17 cellular contexts compared by ENCODE assay signal in the genomic region with DNA sequence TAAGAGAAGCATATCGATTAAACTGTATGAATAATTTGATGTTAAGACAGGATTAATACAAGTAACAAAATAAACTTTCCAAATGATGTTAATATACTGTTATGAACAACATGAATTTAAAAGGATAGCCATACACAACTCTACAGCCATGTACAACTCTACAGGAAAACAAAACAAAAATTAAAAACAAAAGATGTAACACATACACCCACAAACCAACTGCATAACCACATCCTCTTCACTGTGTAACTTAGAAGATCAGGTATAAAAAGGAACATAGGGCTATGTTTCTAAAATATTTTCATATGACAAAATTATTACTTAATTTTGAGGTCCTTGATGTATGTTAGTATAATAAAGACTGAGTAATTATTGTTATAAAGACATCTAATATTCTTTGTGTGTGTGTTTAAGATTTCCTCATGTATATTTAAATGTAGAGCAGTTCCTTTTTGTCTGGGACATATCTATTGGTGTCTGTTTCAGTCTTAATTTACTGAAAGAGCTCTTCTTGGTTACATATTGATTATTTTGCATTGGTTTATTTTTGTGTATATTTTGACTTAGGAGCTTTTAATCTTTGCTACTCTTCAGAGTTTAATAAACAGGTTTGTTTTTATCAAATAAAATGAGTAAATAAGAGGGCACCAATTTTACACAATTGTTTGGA.
A peak's percentile ranks its signal among the peaks of the same experiment; 100 is the strongest.
DNase-seq lines count a peak whose midpoint lies in the region; ATAC-seq and TF ChIP-seq lines count a peak whose summit lies in the region.
"Had no signal": no experiment of that assay in that cellular context is flagged by ENCODE, and none has a peak within 500 bp of the region (broad histone marks: within the 10 kb centered on the region; RNA-seq: fewer than 3 reads in every experiment).

No MANE protein-coding gene starts in this region.

- TF ChIP-seq POLR2A in tibial nerve (IDR thresholded peaks at IDR 0.05) = no peak

- CTCF ChIA-PET in activated CD8-positive, alpha-beta memory T cell treated with anti-CD3 and anti-CD28 coated beads, Interleukin-2, amount 10 ng/mL, durations not matched to agents 7 days and 5 days (lab: Charles Lee) = no interaction called here

- WGBS in tibial nerve, 2 donors = 84 to 88% methylated on average over 1 of the region's 1 CpG
- WGBS in psoas muscle, 3 donors = 67 to 68% (median 68%) methylated on average over 1 of the region's 1 CpG

- no peak overlapping the region for H3K4me3 ChIP-seq in tibial nerve
- no peak overlapping the region for H3K4me3 ChIP-seq in psoas muscle
- H3K4me3 ChIP-seq: BLaER1 treated with 17β-estradiol and CSF1 and Interleukin-3, amounts not matched to agents 10 nM and 100 nM had no signal

- H3K27ac Mint-ChIP-seq in activated CD8-positive, alpha-beta memory T cell treated with anti-CD3 and anti-CD28 coated beads, Interleukin-2, amount 10 ng/mL, durations not matched to agents 7 days and 5 days = peak overlapping the region; percentile 75
- no peak overlapping the region for H3K27ac Mint-ChIP-seq in central memory CD8-positive, alpha-beta T cell (ENCODE audit: low read depth)
- H3K27ac Mint-ChIP-seq: H9, IgD-negative memory B cell had no signal

- no peak for DNase-seq in activated CD8-positive, alpha-beta memory T cell treated with anti-CD3 and anti-CD28 coated beads, Interleukin-2, amount 10 ng/mL, durations not matched to agents 7 days and 5 days
- DNase-seq in activated CD8-positive, alpha-beta memory T cell treated with anti-CD3 and anti-CD28 coated beads for 24 hours = no peak
- DNase-seq in central memory CD8-positive, alpha-beta T cell (ENCODE audit: low spot score in 2 of 2) = no peak
- no peak for DNase-seq in tibial nerve (ENCODE audit: low spot score in 2 of 2)
- DNase-seq in psoas muscle = no peak
- DNase-seq: H9, NCI-H1436 treated with DMSO at 0.1 percent for 48 hours, NCI-H2029 treated with DMSO at 0.1 percent for 48 hours, NCI-H2171 treated with DMSO at 0.1 percent for 48 hours, NCI-H446 treated with DMSO at 0.1 percent for 48 hours, OCI-M1, SHP77 treated with DMSO at 0.1 percent for 48 hours had no signal

- H3K9me3 ChIP-seq in tibial nerve (peaks cover 0 to 2% (median 0%) of the 10 kb centered on the region in 4 donors), psoas muscle (no peaks in the 10 kb centered on the region)
- H3K9me3 ChIP-seq: BLaER1 treated with 17β-estradiol and CSF1 and Interleukin-3, amounts not matched to agents 10 nM and 100 nM had no signal

- peaks cover 9% of the 10 kb centered on the region for H3K4me1 Mint-ChIP-seq in activated CD8-positive, alpha-beta memory T cell treated with anti-CD3 and anti-CD28 coated beads, Interleukin-2, amount 10 ng/mL, durations not matched to agents 7 days and 5 days
- no peaks in the 10 kb centered on the region for H3K4me1 Mint-ChIP-seq in central memory CD8-positive, alpha-beta T cell
- H3K4me1 Mint-ChIP-seq: IgD-negative memory B cell had no signal

- ATAC-seq in activated CD8-positive, alpha-beta memory T cell treated with anti-CD3 and anti-CD28 coated beads, Interleukin-2, amount 10 ng/mL, durations not matched to agents 7 days and 5 days = peak; percentile 70
- peak; percentile 44 for ATAC-seq in HG03432 (IDR thresholded peaks at IDR 0.05; ENCODE audit: unreplicated experiment)
- peak; percentile 91 for ATAC-seq in central memory CD8-positive, alpha-beta T cell (replicated peaks; ENCODE audit: extremely low read depth, poor library complexity, severe bottlenecking)
- no peak for ATAC-seq in GM19328 (IDR thresholded peaks at IDR 0.05; ENCODE audit: unreplicated experiment)
- no peak for ATAC-seq in psoas muscle

- no peak overlapping the region for H3K4me3 Mint-ChIP-seq in activated CD8-positive, alpha-beta memory T cell treated with anti-CD3 and anti-CD28 coated beads, Interleukin-2, amount 10 ng/mL, durations not matched to agents 7 days and 5 days
- H3K4me3 Mint-ChIP-seq in central memory CD8-positive, alpha-beta T cell = peak overlapping the region; percentile 32
- H3K4me3 Mint-ChIP-seq: H9 had no signal

- peaks cover 13% of the 10 kb centered on the region for H3K9me3 Mint-ChIP-seq in activated CD8-positive, alpha-beta memory T cell treated with anti-CD3 and anti-CD28 coated beads, Interleukin-2, amount 10 ng/mL, durations not matched to agents 7 days and 5 days (ENCODE audit: low read depth)
- H3K9me3 Mint-ChIP-seq in central memory CD8-positive, alpha-beta T cell = peaks cover 21% of the 10 kb centered on the region

- intact Hi-C loops in psoas muscle (cut with DNase I) = no loop called here

- no peaks in the 10 kb centered on the region for H3K27me3 ChIP-seq in tibial nerve
- no peaks in the 10 kb centered on the region for H3K27me3 ChIP-seq in psoas muscle (ENCODE audit: insufficient read depth in 3 of 3, low read length in 2 of 3)
- H3K27me3 ChIP-seq: BLaER1 treated with 17β-estradiol and CSF1 and Interleukin-3, amounts not matched to agents 10 nM and 100 nM had no signal

- no peak for TF ChIP-seq EP300 in tibial nerve (IDR thresholded peaks at IDR 0.05)

- no peaks in the 10 kb centered on the region for H3K36me3 ChIP-seq in tibial nerve
- no peaks in the 10 kb centered on the region for H3K36me3 ChIP-seq in psoas muscle (ENCODE audit: insufficient read depth in 1 of 2, low read depth in 1 of 2)
- H3K36me3 ChIP-seq: BLaER1 treated with 17β-estradiol and CSF1 and Interleukin-3, amounts not matched to agents 10 nM and 100 nM had no signal

- H3K36me3 Mint-ChIP-seq in activated CD8-positive, alpha-beta memory T cell treated with anti-CD3 and anti-CD28 coated beads, Interleukin-2, amount 10 ng/mL, durations not matched to agents 7 days and 5 days = peaks cover 4% of the 10 kb centered on the region
- H3K36me3 Mint-ChIP-seq in central memory CD8-positive, alpha-beta T cell (ENCODE audit: insufficient read depth) = no peaks in the 10 kb centered on the region
- H3K36me3 Mint-ChIP-seq: IgD-negative memory B cell had no signal

- no peak for TF ChIP-seq CTCF in tibial nerve (IDR thresholded peaks at IDR 0.05)
- no peak for TF ChIP-seq CTCF in psoas muscle (IDR thresholded peaks at IDR 0.05)

- H3K4me1 ChIP-seq in tibial nerve (no peaks in the 10 kb centered on the region), psoas muscle (no peaks in the 10 kb centered on the region)
- H3K4me1 ChIP-seq: BLaER1 treated with 17β-estradiol and CSF1 and Interleukin-3, amounts not matched to agents 10 nM and 100 nM had no signal

- no peaks in the 10 kb centered on the region for H3K27me3 Mint-ChIP-seq in activated CD8-positive, alpha-beta memory T cell treated with anti-CD3 and anti-CD28 coated beads, Interleukin-2, amount 10 ng/mL, durations not matched to agents 7 days and 5 days
- H3K27me3 Mint-ChIP-seq in central memory CD8-positive, alpha-beta T cell = no peaks in the 10 kb centered on the region
- H3K27me3 Mint-ChIP-seq: IgD-negative memory B cell had no signal

- H3K27ac ChIP-seq in tibial nerve = no peak overlapping the region
- no peak overlapping the region for H3K27ac ChIP-seq in psoas muscle
- H3K27ac ChIP-seq: BLaER1 treated with 17β-estradiol and CSF1 and Interleukin-3, amounts not matched to agents 10 nM and 100 nM; HL-60 had no signal

Comparison
In these comparisons a context has a peak if more than half of its experiments do, and no peak if none do; other contexts are left out.
1. ATAC-seq: peak in activated CD8-positive, alpha-beta memory T cell treated with anti-CD3 and anti-CD28 coated beads, Interleukin-2, amount 10 ng/mL, durations not matched to agents 7 days and 5 days (single experiment), HG03432 (single experiment) and central memory CD8-positive, alpha-beta T cell (single experiment); none in GM19328 (single experiment) and psoas muscle (0 of 4).